Comparison of ENCODE assay signal across 24 cellular contexts in the genomic region with DNA sequence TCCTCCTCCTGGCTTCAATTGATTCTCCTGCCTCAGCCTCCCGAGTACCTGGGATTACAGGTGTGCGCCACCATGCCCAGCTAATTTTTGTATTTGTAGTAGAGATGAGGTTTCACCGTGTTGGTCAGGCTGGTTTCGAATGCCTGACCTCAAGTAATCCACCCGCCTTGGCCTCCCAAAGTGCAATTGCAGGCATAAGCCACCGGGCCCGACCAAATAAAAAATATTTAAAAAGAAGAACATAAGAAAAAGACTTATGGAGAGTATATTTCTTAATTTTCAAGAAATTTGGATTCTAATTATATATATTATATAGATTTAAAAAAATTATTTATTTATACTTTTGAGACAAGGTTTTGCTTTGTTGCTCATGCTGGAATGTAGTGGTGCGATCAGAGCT.
"Had no signal": no experiment of that assay in that cellular context is flagged by ENCODE, and none has a peak within 500 bp of the region (broad histone marks: within the 10 kb centered on the region; RNA-seq: fewer than 3 reads in every experiment).

No MANE protein-coding gene starts in this region.

- H3K4me3 Mint-ChIP-seq: natural killer cell; nephron; neural progenitor cell; stimulated activated effector memory CD8-positive, alpha-beta T cell treated with anti-CD3 and anti-CD28 coated beads, Interleukin-12 subunit alpha, Interleukin-12 subunit beta, amount 100 ng/mL, for 72 hours; stimulated activated naive B cell treated with anti-CD40 and anti-IgM and Interleukin-4, amounts not matched to agents 10 μg/mL and 1 μg/mL and 100 μg/mL, for 72 hours; stimulated activated naive CD8-positive, alpha-beta T cell treated with anti-CD3 and anti-CD28 coated beads, Interleukin-15, Interleukin-2, amounts not matched to agents 100 ng/mL and 50 ng/mL, for 24 hours had no signal

- H3K27ac Mint-ChIP-seq: natural killer cell; nephron; neural progenitor cell; progenitor cell of endocrine pancreas; stimulated activated effector memory CD8-positive, alpha-beta T cell treated with anti-CD3 and anti-CD28 coated beads, Interleukin-12 subunit alpha, Interleukin-12 subunit beta, amount 100 ng/mL, for 72 hours; stimulated activated naive B cell treated with anti-CD40 and anti-IgM and Interleukin-4, amounts not matched to agents 10 μg/mL and 1 μg/mL and 100 μg/mL, for 72 hours; stimulated activated naive CD8-positive, alpha-beta T cell treated with anti-CD3 and anti-CD28 coated beads, Interleukin-15, Interleukin-2, amounts not matched to agents 100 ng/mL and 50 ng/mL, for 24 hours had no signal

- H3K27me3 Mint-ChIP-seq: progenitor cell of endocrine pancreas; stimulated activated naive B cell treated with anti-CD40 and anti-IgM and Interleukin-4, amounts not matched to agents 10 μg/mL and 1 μg/mL and 100 μg/mL, for 72 hours; stimulated activated naive CD8-positive, alpha-beta T cell treated with anti-CD3 and anti-CD28 coated beads, Interleukin-15, Interleukin-2, amounts not matched to agents 100 ng/mL and 50 ng/mL, for 24 hours had no signal

- DNase-seq: natural killer cell; occipital lobe; ovary; psoas muscle; right cardiac atrium; right lobe of liver; sigmoid colon; small intestine; stimulated activated CD4-positive, alpha-beta T cell treated with anti-CD3 and anti-CD28 coated beads, Interleukin-15, amount 100 ng/mL, for 24 hours; stimulated activated CD4-positive, alpha-beta T cell treated with anti-CD3 and anti-CD28 coated beads, Interleukin-2, amount 100 ng/mL, for 24 hours; stimulated activated CD4-positive, alpha-beta T cell treated with anti-CD3 and anti-CD28 coated beads, Interleukin-2, amount 100 ng/mL, for 48 hours; stimulated activated CD4-positive, alpha-beta T cell treated with anti-CD3 and anti-CD28 coated beads, Interleukin-4, amount 100 ng/mL, for 24 hours; stimulated activated naive B cell treated with anti-CD40 and anti-IgM and Interleukin-4, amounts not matched to agents 10 μg/mL and 1 μg/mL and 100 μg/mL, for 72 hours; stimulated activated naive CD4-positive, alpha-beta T cell treated with Interleukin-2 at 50 U/mL for 16 hours; stomach; thyroid gland; trophoblast cell; upper lobe of right lung; uterus had no signal

- H3K4me1 Mint-ChIP-seq: nephron; neural progenitor cell; stimulated activated effector memory CD8-positive, alpha-beta T cell treated with anti-CD3 and anti-CD28 coated beads, Interleukin-12 subunit alpha, Interleukin-12 subunit beta, amount 100 ng/mL, for 72 hours had no signal

- H3K36me3 Mint-ChIP-seq: natural killer cell had no signal

- H3K9me3 Mint-ChIP-seq: natural killer cell; stimulated activated effector memory CD8-positive, alpha-beta T cell treated with anti-CD3 and anti-CD28 coated beads, Interleukin-12 subunit alpha, Interleukin-12 subunit beta, amount 100 ng/mL, for 72 hours; stimulated activated naive CD8-positive, alpha-beta T cell treated with anti-CD3 and anti-CD28 coated beads, Interleukin-15, Interleukin-2, amounts not matched to agents 100 ng/mL and 50 ng/mL, for 24 hours had no signal

- ATAC-seq: natural killer cell; psoas muscle; right cardiac atrium; right lobe of liver; stimulated activated effector memory CD8-positive, alpha-beta T cell treated with anti-CD3 and anti-CD28 coated beads, Interleukin-12 subunit alpha, Interleukin-12 subunit beta, amount 100 ng/mL, for 72 hours; stimulated activated naive B cell treated with anti-CD40 and anti-IgM and Interleukin-4, amounts not matched to agents 10 μg/mL and 1 μg/mL and 100 μg/mL, for 72 hours; upper lobe of right lung had no signal
